Comparison of ENCODE assay signal across 33 cellular contexts in the genomic region with DNA sequence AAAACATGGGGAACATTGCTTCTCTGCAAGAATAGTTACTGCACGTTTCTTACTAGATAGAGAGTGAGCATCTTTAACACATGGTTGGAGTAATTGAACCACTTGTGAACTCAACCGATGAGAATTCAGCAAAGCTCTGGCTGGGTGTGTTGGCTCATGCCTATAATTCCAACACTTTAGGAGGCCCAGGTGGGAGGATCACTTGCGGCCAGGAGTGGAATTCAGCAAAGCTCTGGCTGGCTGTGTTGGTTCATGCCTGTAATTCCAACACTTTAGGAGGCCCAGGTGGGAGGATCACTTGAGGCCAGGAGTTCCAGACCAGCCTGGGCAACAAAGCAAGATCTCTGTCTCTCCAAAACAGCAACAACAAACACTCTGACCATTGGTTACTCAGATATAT.
"Had no signal": no experiment of that assay in that cellular context is flagged by ENCODE, and none has a peak within 500 bp of the region (broad histone marks: within the 10 kb centered on the region; RNA-seq: fewer than 3 reads in every experiment).

No MANE protein-coding gene starts in this region.

- H3K4me2 ChIP-seq: smooth muscle cell had no signal

- H3K9me3 ChIP-seq: ovary, psoas muscle, right lobe of liver, suprapubic skin, testis, tibial artery, upper lobe of right lung, vagina had no signal

- H3K27me3 ChIP-seq: ovary, right lobe of liver, sigmoid colon, spleen, testis, tibial artery, upper lobe of right lung, vagina had no signal

- H3K4me1 Mint-ChIP-seq: naive B cell; naive thymus-derived CD8-positive, alpha-beta T cell; stimulated activated memory B cell treated with anti-CD40 and anti-IgM and Interleukin-4, amounts not matched to agents 10 μg/mL and 1 μg/mL and 100 μg/mL, for 72 hours; stimulated activated naive CD8-positive, alpha-beta T cell treated with anti-CD3 and anti-CD28 coated beads, Interleukin-15, amount 100 ng/mL, for 72 hours had no signal

- H2AFZ ChIP-seq: parathyroid adenoma had no signal

- H3K9me3 Mint-ChIP-seq: natural killer cell treated with Interleukin-12 subunit alpha and Interleukin-12 subunit beta and Interleukin-15 and Interleukin-18, amount 100 ng/mL, for 72 hours; stimulated activated naive CD8-positive, alpha-beta T cell treated with anti-CD3 and anti-CD28 coated beads, Interleukin-15, amount 100 ng/mL, for 72 hours; type B pancreatic cell had no signal

- H3K79me2 ChIP-seq: parathyroid adenoma had no signal

- H3K4me3 ChIP-seq: ovary, psoas muscle, right lobe of liver, sigmoid colon, skin epidermis, smooth muscle cell, spleen, suprapubic skin, testis, tibial artery, upper lobe of right lung, vagina had no signal

- ATAC-seq: naive thymus-derived CD8-positive, alpha-beta T cell; natural killer cell treated with Interleukin-12 subunit alpha and Interleukin-12 subunit beta and Interleukin-15 and Interleukin-18, amount 100 ng/mL, for 72 hours; psoas muscle; right cardiac atrium; right lobe of liver; stimulated activated memory B cell treated with anti-CD40 and anti-IgM and Interleukin-4, amounts not matched to agents 10 μg/mL and 1 μg/mL and 100 μg/mL, for 72 hours; stimulated activated naive CD8-positive, alpha-beta T cell treated with anti-CD3 and anti-CD28 coated beads, Interleukin-15, amount 100 ng/mL, for 72 hours; stimulated activated naive CD8-positive, alpha-beta T cell treated with anti-CD3 and anti-CD28 coated beads, Interleukin-15, Interleukin-2, amounts not matched to agents 100 U/mL and 50 U/mL, for 24 hours; upper lobe of right lung had no signal

- DNase-seq: naive B cell; naive thymus-derived CD8-positive, alpha-beta T cell; nephron progenitor cell; occipital lobe; ovary; posterior cingulate gyrus; psoas muscle; right cardiac atrium; right lobe of liver; sigmoid colon; spleen; stimulated activated CD4-positive, alpha-beta T cell treated with anti-CD3 and anti-CD28 coated beads, Interleukin-12 subunit alpha, Interleukin-12 subunit beta, amount 100 ng/mL, for 4 hours; stimulated activated CD4-positive, alpha-beta T cell treated with anti-CD3 and anti-CD28 coated beads, Interleukin-1b, Interleukin-23, amount 100 ng/mL, for 48 hours; stimulated activated CD4-positive, alpha-beta T cell treated with anti-CD3 and anti-CD28 coated beads, Interleukin-4, amount 100 ng/mL, for 1 hour; stimulated activated CD4-positive, alpha-beta T cell treated with anti-CD3 and anti-CD28 coated beads, Interleukin-4, amount 100 ng/mL, for 4 hours; stimulated activated CD8-positive, alpha-beta memory T cell treated with anti-CD3 and anti-CD28 coated beads, Interleukin-4, amount 100 ng/mL, for 48 hours; stimulated activated naive CD4-positive, alpha-beta T cell; stimulated activated naive CD8-positive, alpha-beta T cell treated with anti-CD3 and anti-CD28 coated beads, Interleukin-15, amount 100 ng/mL, for 72 hours; stimulated activated naive CD8-positive, alpha-beta T cell treated with anti-CD3 and anti-CD28 coated beads, Interleukin-15, Interleukin-2, amounts not matched to agents 100 U/mL and 50 U/mL, for 24 hours; substantia nigra; testis; tibial artery; upper lobe of right lung had no signal

- H3K9ac ChIP-seq: parathyroid adenoma had no signal

- H3K27ac Mint-ChIP-seq: naive B cell; naive thymus-derived CD8-positive, alpha-beta T cell; natural killer cell treated with Interleukin-12 subunit alpha and Interleukin-12 subunit beta and Interleukin-15 and Interleukin-18, amount 100 ng/mL, for 72 hours; nephron progenitor cell; progenitor cell of endocrine pancreas; stimulated activated memory B cell treated with anti-CD40 and anti-IgM and Interleukin-4, amounts not matched to agents 10 μg/mL and 1 μg/mL and 100 μg/mL, for 72 hours; stimulated activated naive CD8-positive, alpha-beta T cell treated with anti-CD3 and anti-CD28 coated beads, Interleukin-15, amount 100 ng/mL, for 72 hours; type B pancreatic cell had no signal

- H3K27me3 Mint-ChIP-seq: naive B cell; natural killer cell treated with Interleukin-12 subunit alpha and Interleukin-12 subunit beta and Interleukin-15 and Interleukin-18, amount 100 ng/mL, for 72 hours; stimulated activated memory B cell treated with anti-CD40 and anti-IgM and Interleukin-4, amounts not matched to agents 10 μg/mL and 1 μg/mL and 100 μg/mL, for 72 hours; stimulated activated naive CD8-positive, alpha-beta T cell treated with anti-CD3 and anti-CD28 coated beads, Interleukin-15, amount 100 ng/mL, for 72 hours had no signal

- H3K36me3 Mint-ChIP-seq: naive B cell; naive thymus-derived CD8-positive, alpha-beta T cell; natural killer cell treated with Interleukin-12 subunit alpha and Interleukin-12 subunit beta and Interleukin-15 and Interleukin-18, amount 100 ng/mL, for 72 hours; stimulated activated memory B cell treated with anti-CD40 and anti-IgM and Interleukin-4, amounts not matched to agents 10 μg/mL and 1 μg/mL and 100 μg/mL, for 72 hours; type B pancreatic cell had no signal

- H3K36me3 ChIP-seq: ovary, right lobe of liver, sigmoid colon, spleen, suprapubic skin, tibial artery, upper lobe of right lung, vagina had no signal

- H3K27ac ChIP-seq: ovary, parathyroid adenoma, psoas muscle, right lobe of liver, sigmoid colon, skin epidermis, spleen, suprapubic skin, testis, tibial artery, upper lobe of right lung, vagina had no signal

- H3K4me1 ChIP-seq: parathyroid adenoma, psoas muscle, right lobe of liver, sigmoid colon, spleen, suprapubic skin, testis, tibial artery, upper lobe of right lung, vagina had no signal

- H3K4me3 Mint-ChIP-seq: naive B cell; naive thymus-derived CD8-positive, alpha-beta T cell; natural killer cell treated with Interleukin-12 subunit alpha and Interleukin-12 subunit beta and Interleukin-15 and Interleukin-18, amount 100 ng/mL, for 72 hours; nephron progenitor cell; neural crest cell; stimulated activated memory B cell treated with anti-CD40 and anti-IgM and Interleukin-4, amounts not matched to agents 10 μg/mL and 1 μg/mL and 100 μg/mL, for 72 hours; stimulated activated naive CD8-positive, alpha-beta T cell treated with anti-CD3 and anti-CD28 coated beads, Interleukin-15, amount 100 ng/mL, for 72 hours; type B pancreatic cell had no signal
